In the genomic region with DNA sequence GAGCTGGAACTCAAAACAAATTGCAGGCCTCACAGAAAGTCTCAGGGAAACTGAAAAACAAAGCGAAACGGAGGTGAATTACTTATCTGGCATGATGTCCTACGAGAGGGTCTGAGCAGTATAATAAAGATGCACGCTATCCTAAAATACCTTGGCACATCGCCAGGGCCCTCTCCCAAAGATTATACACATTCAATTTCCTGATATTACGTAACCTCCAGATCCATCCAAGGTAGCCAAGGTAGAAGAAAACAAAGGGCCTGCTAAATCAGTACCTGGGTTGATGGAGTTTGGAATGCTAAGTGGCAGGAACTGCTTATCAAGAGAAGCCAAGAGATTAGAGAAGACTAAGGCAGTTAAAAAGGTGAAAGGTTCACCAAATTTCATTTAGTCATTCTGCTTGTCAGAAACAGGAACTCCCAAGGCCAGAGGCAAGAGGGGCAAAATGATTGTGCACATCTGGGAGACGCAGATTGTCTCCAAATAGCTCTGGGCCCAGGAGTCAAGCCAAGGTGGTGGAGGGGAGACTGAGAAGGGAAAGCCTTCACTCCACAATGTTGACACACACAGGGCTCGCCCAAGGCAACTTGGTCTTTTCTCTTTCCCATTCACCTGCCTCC, we compare ENCODE assay signal across 20 cellular contexts.
DNase-seq lines count a peak whose midpoint lies in the region; ATAC-seq, FAIRE-seq and TF ChIP-seq lines count a peak whose summit lies in the region.
"Had no signal": no experiment of that assay in that cellular context is flagged by ENCODE, and none has a peak within 500 bp of the region (broad histone marks: within the 10 kb centered on the region; RNA-seq: fewer than 3 reads in every experiment).

No MANE protein-coding gene starts in this region.

- no peaks in the 10 kb centered on the region for H3K36me3 ChIP-seq in hepatocyte (replicated peaks; ENCODE audit: insufficient read depth, low read depth)
- H3K36me3 ChIP-seq: MG63, SJSA1 had no signal

- no peak overlapping the region for H3K27ac ChIP-seq in hepatocyte
- H3K27ac ChIP-seq: C4-2B, HL-60, SJSA1 had no signal

- TF ChIP-seq POLR2A in NB4 (IDR thresholded peaks at IDR 0.05; ENCODE audit: extremely low read depth, insufficient read length) (no peak), GM12891 (IDR thresholded peaks at IDR 0.05; ENCODE audit: low read depth, low read length) (no peak)

- H3K27me3 ChIP-seq in hepatocyte, result no peaks in the 10 kb centered on the region
- H3K27me3 ChIP-seq: MG63 had no signal

- no peak overlapping the region for H3K4me2 ChIP-seq in hepatocyte

- H3K9me3 ChIP-seq in hepatocyte (ENCODE audit: low read depth), result no peaks in the 10 kb centered on the region
- H3K9me3 ChIP-seq: MG63, SJSA1 had no signal

- no peak overlapping the region for H3K4me3 ChIP-seq in NB4 (ENCODE audit: low read depth, low read length)
- H3K4me3 ChIP-seq in hepatocyte, result no peak overlapping the region
- H3K4me3 ChIP-seq: MG63, SJSA1 had no signal

- H3K79me2 ChIP-seq in hepatocyte, result no peaks in the 10 kb centered on the region

- H3K4me1 ChIP-seq in hepatocyte (ENCODE audit: insufficient read depth), result no peaks in the 10 kb centered on the region
- H3K4me1 ChIP-seq: SJSA1 had no signal

- WGBS in hepatocyte (ENCODE audit: low lambda C conversion rate, missing lambda C conversion rate), result 59% methylated on average over 8 of the region's 8 CpGs

- no peak overlapping the region for H2AFZ ChIP-seq in hepatocyte

- H3K9me2 ChIP-seq in hepatocyte (replicated peaks; ENCODE audit: insufficient read depth), result no peaks in the 10 kb centered on the region

- TF ChIP-seq CTCF in NB4 (IDR thresholded peaks at IDR 0.05; ENCODE audit: low read depth, low read length) (no peak), hepatocyte (IDR thresholded peaks at IDR 0.05; ENCODE audit: poor library complexity) (no peak)

- H4K20me1 ChIP-seq in hepatocyte (ENCODE audit: insufficient read depth, poor library complexity, severe bottlenecking), result no peaks in the 10 kb centered on the region

- DNase-seq in SIG-M5 treated with dmso at 0.1 percent for 504 hours (lab: John Stamatoyannopoulos, UW; ENCODE audit: unreplicated experiment) (peak; percentile 58), SIG-M5 (lab: John Stamatoyannopoulos, UW) (no peak), NB4 (ENCODE audit: low read depth) (peak; percentile 54), NOMO-1 treated with DMSO at 0.1 percent for 48 hours (lab: John Stamatoyannopoulos, UW; ENCODE audit: unreplicated experiment) (peak; percentile 67), hepatocyte (ENCODE audit: low spot score) (peak; percentile 6), GM12891 (ENCODE audit: insufficient read length, low spot score) (no peak)
- DNase-seq: COR-L47, MG63, NCI-H1417 treated with DMSO at 0.1 percent for 48 hours, NCI-H2029 treated with DMSO at 0.1 percent for 48 hours, NCI-H446, NCI-H82, T-cell had no signal

- FAIRE-seq in GM12891 (lab: Jason Lieb, UNC), result no peak
- FAIRE-seq: G401.6, H1 had no signal

- ATAC-seq in GM19328 (IDR thresholded peaks at IDR 0.05; ENCODE audit: unreplicated experiment) (no peak), GM21381 (IDR thresholded peaks at IDR 0.05; ENCODE audit: unreplicated experiment) (no peak)
- ATAC-seq: T-cell had no signal

TF ChIP-seq in GM12891, 5 proteins besides CTCF, POLR2A, EP300 and RAD21:
- TF ChIP-seq TAF1 (IDR thresholded peaks at IDR 0.05; ENCODE audit: low read depth, low read length), result no peak
- no peak for TF ChIP-seq PAX5 (IDR thresholded peaks at IDR 0.05; ENCODE audit: insufficient read depth, low read length, severe bottlenecking)
- no peak for TF ChIP-seq POLR2AphosphoS5 (IDR thresholded peaks at IDR 0.05; ENCODE audit: low read depth, low read length)
- TF ChIP-seq SPI1 (IDR thresholded peaks at IDR 0.05; ENCODE audit: low read depth, low read length), result no peak
- no peak for TF ChIP-seq POU2F2 (IDR thresholded peaks at IDR 0.05; ENCODE audit: low read depth, low read length)

Comparison
In these comparisons a context has a peak if more than half of its experiments do, and no peak if none do; other contexts are left out.
1. DNase-seq: peak in SIG-M5 treated with dmso at 0.1 percent for 504 hours (single experiment), NB4 (single experiment), NOMO-1 treated with DMSO at 0.1 percent for 48 hours (single experiment) and hepatocyte (single experiment); none in SIG-M5 (single experiment) and GM12891 (single experiment).